9 cellular contexts compared by ENCODE assay signal in the genomic region with DNA sequence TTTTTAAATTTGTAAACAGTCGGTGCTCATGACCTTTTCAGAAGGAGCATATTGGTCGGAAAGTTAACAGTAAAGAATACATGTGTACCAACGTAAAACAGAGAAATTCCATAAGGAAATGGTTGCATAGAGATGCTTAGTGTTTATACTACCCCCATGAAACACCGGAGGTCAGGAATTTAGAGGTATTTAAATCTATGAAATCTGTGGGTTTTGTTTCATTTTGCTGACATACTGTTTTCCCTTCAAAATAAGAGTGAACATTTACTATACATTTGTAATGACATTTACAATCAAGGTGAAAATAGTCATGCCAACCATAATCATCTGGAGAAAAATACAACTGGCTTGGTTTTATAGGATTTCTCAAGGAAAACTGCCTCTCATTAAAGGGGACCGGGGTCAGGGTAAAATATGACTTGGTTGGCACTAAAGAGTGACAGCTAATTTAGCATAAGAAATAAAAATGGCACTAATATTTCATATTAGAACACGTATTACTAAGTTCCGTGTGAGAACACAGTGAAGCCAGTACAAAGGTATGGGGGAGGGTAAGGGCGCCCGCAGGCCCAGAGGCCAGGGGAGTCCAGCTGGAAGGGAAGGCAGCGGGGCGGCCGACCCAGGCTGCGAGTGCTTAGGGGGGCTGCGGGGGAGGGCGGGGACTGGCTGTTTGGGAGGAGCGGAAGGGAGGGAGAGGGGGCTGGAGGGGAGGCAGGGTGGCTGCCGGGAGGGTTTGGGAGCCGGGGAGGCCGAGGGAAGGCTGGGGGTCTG. TPM values are rescaled to one million over a fixed set of nuclear protein-coding genes. Genes with fewer than 3 reads are reported as not detected.
A peak's percentile ranks its signal among the peaks of the same experiment; 100 is the strongest.
DNase-seq lines count a peak whose midpoint lies in the region; ATAC-seq and TF ChIP-seq lines count a peak whose summit lies in the region.
"Had no signal": no experiment of that assay in that cellular context is flagged by ENCODE, and none has a peak within 500 bp of the region (broad histone marks: within the 10 kb centered on the region; RNA-seq: fewer than 3 reads in every experiment).

No MANE protein-coding gene starts in this region.

- H3K4me3 ChIP-seq in BJ (ENCODE audit: low read depth, low read length) (peak overlapping the region; percentile 83), OCI-LY3 (ENCODE audit: low read length) (peak overlapping the region; percentile 91), body of pancreas (peak overlapping the region; percentile 54 to 79), iPS DF 6.9 (ENCODE audit: low read length) (peak overlapping the region; percentile 53; the same call in 1 of the 2 replicates), gastrocnemius medialis (peak overlapping the region; percentile 68 to 80 (median 70))

- CTCF ChIA-PET in BJ (lab: Yijun Ruan, JAX): interaction anchor here (0.9 to 4.3 kb wide), 9 partner anchors 21 to 207 kb away, joined by 3 to 17 read pairs (median 4); a partner anchor contains a TSS

- POLR2A ChIA-PET in BJ (lab: Charles Lee): interaction anchor here (0.5 to 1.5 kb wide), 2 partner anchors 120 to 189 kb away, joined by 3 to 5 read pairs; no protein-coding TSS in a partner anchor

- H2AFZ ChIP-seq in OCI-LY3 (ENCODE audit: low read depth, low read length): no peak overlapping the region

- TF ChIP-seq POLR2A in body of pancreas (IDR thresholded peaks at IDR 0.05) (no peak), gastrocnemius medialis (IDR thresholded peaks at IDR 0.05) (no peak)

- intact Hi-C loops in body of pancreas (cut with DNase I): loop anchor here (10.0 kb wide), 2 partner anchors 125 to 195 kb away; no protein-coding TSS in a partner anchor
- intact Hi-C loops in gastrocnemius medialis (cut with DNase I; ENCODE audit: low total_unique reads): loop anchor here (2.0 to 5.0 kb wide), 2 partner anchors 208 to 225 kb away; a partner anchor contains a TSS

- H3K27me3 ChIP-seq in BJ (ENCODE audit: control insufficient read depth, insufficient read depth, low read length) (no peaks in the 10 kb centered on the region), OCI-LY3 (ENCODE audit: low read depth, low read length) (no peaks in the 10 kb centered on the region), body of pancreas (no peaks in the 10 kb centered on the region), iPS DF 6.9 (ENCODE audit: control insufficient read depth, insufficient read depth, low read length) (no peaks in the 10 kb centered on the region), gastrocnemius medialis (no peaks in the 10 kb centered on the region)

- peak overlapping the region; percentile 67 for H3K9ac ChIP-seq in OCI-LY3 (ENCODE audit: low read length)

- H3K79me2 ChIP-seq in OCI-LY3 (ENCODE audit: low read length): peaks cover 35% of the 10 kb centered on the region

- ATAC-seq in GM18511 (IDR thresholded peaks at IDR 0.05; ENCODE audit: unreplicated experiment) (peak; percentile 33), HG03159 (IDR thresholded peaks at IDR 0.05; ENCODE audit: unreplicated experiment) (peak; percentile 3), body of pancreas (peak; percentile 24), gastrocnemius medialis (no peak), GM18519 (IDR thresholded peaks at IDR 0.05; ENCODE audit: low FRiP score, unreplicated experiment) (no peak)

- DNase-seq in BJ (ENCODE audit: low read depth): no peak
- DNase-seq in body of pancreas: peak; percentile 58 to 75 (median 66)
- DNase-seq in iPS DF 6.9 (ENCODE audit: low read depth, low spot score): no peak
- DNase-seq in gastrocnemius medialis: peak; percentile 32 to 54

- H3K4me1 ChIP-seq in OCI-LY3 (ENCODE audit: low read length) (peaks cover 33% of the 10 kb centered on the region), body of pancreas (peaks cover 44% of the 10 kb centered on the region), iPS DF 6.9 (ENCODE audit: control insufficient read depth, insufficient read depth, low read length) (peaks cover 3% of the 10 kb centered on the region; the same call in 1 of the 2 replicates), gastrocnemius medialis (peaks cover 55 to 59% of the 10 kb centered on the region in 2 donors)

- peaks cover 1% of the 10 kb centered on the region for H3K36me3 ChIP-seq in BJ (ENCODE audit: control insufficient read depth, insufficient read depth, low read length)
- peaks cover 10% of the 10 kb centered on the region for H3K36me3 ChIP-seq in OCI-LY3 (replicated peaks; ENCODE audit: low read depth, low read length)
- H3K36me3 ChIP-seq in body of pancreas (replicated peaks in 1 of 2; ENCODE audit: insufficient read depth in 1 of 2, low read depth in 2 of 2): peaks cover 0 to 5% of the 10 kb centered on the region in 2 donors
- no peaks in the 10 kb centered on the region; the same call in 1 of the 2 replicates for H3K36me3 ChIP-seq in iPS DF 6.9 (ENCODE audit: control insufficient read depth, insufficient read depth, low read length)
- H3K36me3 ChIP-seq in gastrocnemius medialis: peaks cover 0 to 16% of the 10 kb centered on the region in 2 donors

- H3K27ac ChIP-seq in OCI-LY3 (ENCODE audit: low read length): peak overlapping the region; percentile 94; the same call in 1 of the 2 replicates
- H3K27ac ChIP-seq in body of pancreas: peak overlapping the region; percentile 97 to 99 (median 98)
- H3K27ac ChIP-seq in iPS DF 6.9 (ENCODE audit: low read length): no peak overlapping the region
- H3K27ac ChIP-seq in gastrocnemius medialis: peak overlapping the region; percentile 85 to 95 (median 92)

- H3K9me3 ChIP-seq in OCI-LY3 (ENCODE audit: insufficient read depth, low read length) (no peaks in the 10 kb centered on the region), body of pancreas (no peaks in the 10 kb centered on the region), iPS DF 6.9 (ENCODE audit: control insufficient read depth, insufficient read depth, low read length) (no peaks in the 10 kb centered on the region), gastrocnemius medialis (no peaks in the 10 kb centered on the region)

- in situ Hi-C loops in gastrocnemius medialis (cut with MboI; ENCODE audit: low sequenced_read_pairs in 4 of 4): loop anchor here (10.0 to 25.0 kb wide), 4 partner anchors 108 to 195 kb away; a partner anchor contains a TSS

- WGBS in body of pancreas, 2 donors: 4 to 9% methylated on average over 13 to 17 of the region's 19 CpGs
- no CpG with 5 or more reads among the region's 19 CpGs for WGBS in iPS DF 6.9 (ENCODE audit: insufficient coverage, insufficient read length)

- TF ChIP-seq CTCF in BJ (IDR thresholded peaks at IDR 0.05; ENCODE audit: insufficient read depth, low read depth, low read length) (no peak), OCI-LY3 (IDR thresholded peaks at IDR 0.05; ENCODE audit: low read depth, low read length) (no peak), body of pancreas (IDR thresholded peaks at IDR 0.05) (no peak), gastrocnemius medialis (IDR thresholded peaks at IDR 0.05 in 4 of 5, conservative IDR thresholded peaks at IDR 0.05 in 1 of 5) (no peak)

- peaks cover 38% of the 10 kb centered on the region for H4K20me1 ChIP-seq in OCI-LY3 (ENCODE audit: insufficient read depth, low read length)

- H3K4me2 ChIP-seq in OCI-LY3 (ENCODE audit: low read length): peak overlapping the region; percentile 54

RNA-seq across cellular contexts. Expression of a gene that starts 1.1 kb away (rescaled TPM):
- not detected in 2 replicates for polyA plus RNA-seq in BJ (2011; rRNA removed)
- under 0.01 TPM in 2 replicates for polyA minus RNA-seq in BJ (2011; rRNA and poly(A)+ RNA removed)
- not detected for total RNA-seq in body of pancreas
- total RNA-seq in gastrocnemius medialis: not detected
- total RNA-seq: activated CD8-positive, alpha-beta memory T cell treated with anti-CD3 and anti-CD28 coated beads for 36 hours had no signal

Comparison
In these comparisons a context has a peak if more than half of its experiments do, and no peak if none do; other contexts are left out.
1. DNase-seq: peak in body of pancreas (4 of 4) and gastrocnemius medialis (2 of 2); none in BJ (single experiment) and iPS DF 6.9 (single experiment).
2. ATAC-seq: peak in GM18511 (single experiment), HG03159 (single experiment) and body of pancreas (single experiment); none in gastrocnemius medialis (0 of 2) and GM18519 (single experiment).
3. Peak in every context shown above with its lines, with median percentiles within 50 percentile points of each other: H3K4me3 ChIP-seq.